ENCODE assay signal across 16 cellular contexts in genomic region chr3:63478962-63479660, GRCh38.
"Had no signal": no experiment of that assay in that cellular context is flagged by ENCODE, and none has a peak within 500 bp of the region (broad histone marks: within the 10 kb centered on the region; RNA-seq: fewer than 3 reads in every experiment).

No MANE protein-coding gene starts in this region.

- ATAC-seq: activated CD8-positive, alpha-beta T cell treated with anti-CD3 and anti-CD28 coated beads for 36 hours; activated T-helper 17 cell treated with anti-CD3 and anti-CD28 coated beads, Interleukin-2, amount 50 U/mL, for 72 hours; esophagus mucosa; foreskin keratinocyte had no signal

- H3K4me3 ChIP-seq: coronary artery had no signal

- DNase-seq: activated CD4-positive, alpha-beta T cell treated with anti-CD3 and anti-CD28 coated beads, Interleukin-2, amount 10 ng/mL, durations not matched to agents 24 days and 14 days; activated CD8-positive, alpha-beta T cell treated with anti-CD3 and anti-CD28 coated beads for 36 hours; activated naive CD4-positive, alpha-beta T cell; activated naive CD8-positive, alpha-beta T cell treated with anti-CD3 and anti-CD28 coated beads for 36 hours; activated T-cell treated with anti-CD3 and anti-CD28 coated beads, Interleukin-2, amount 50 U/mL, for 1 hour; central memory CD4-positive, alpha-beta T cell; foreskin keratinocyte; head of caudate nucleus; midbrain; stimulated activated CD4-positive, alpha-beta T cell treated with anti-CD3 and anti-CD28 coated beads, Interleukin-12 subunit alpha, Interleukin-12 subunit beta, amount 100 ng/mL, for 4 hours; stimulated activated CD4-positive, alpha-beta T cell treated with anti-CD3 and anti-CD28 coated beads, Interleukin-1b, Interleukin-23, amount 100 ng/mL, for 48 hours; stimulated activated CD8-positive, alpha-beta memory T cell treated with anti-CD3 and anti-CD28 coated beads, Interleukin-4, amount 100 ng/mL, for 48 hours; stimulated activated naive CD4-positive, alpha-beta T cell had no signal
